ENCODE assay signal across 39 cellular contexts in the genomic region with DNA sequence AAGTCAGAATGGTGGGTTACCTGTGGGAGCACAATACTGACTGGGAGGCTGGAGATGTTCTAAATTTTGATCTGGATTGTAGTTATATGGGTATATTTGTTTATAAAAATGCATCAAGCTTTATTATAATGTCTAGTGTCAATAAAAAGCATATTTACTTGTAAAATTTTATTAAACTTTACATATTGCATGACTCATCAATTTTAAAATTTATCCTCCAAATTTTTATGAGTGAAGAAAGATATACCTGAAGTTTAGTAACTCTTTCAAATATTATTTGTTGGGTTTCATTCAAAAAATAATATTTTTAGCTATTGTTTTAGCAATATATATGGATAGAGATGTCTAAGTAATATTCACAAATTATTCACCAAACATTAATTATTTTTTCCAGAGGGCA.
"Had no signal": no experiment of that assay in that cellular context is flagged by ENCODE, and none has a peak within 500 bp of the region (broad histone marks: within the 10 kb centered on the region; RNA-seq: fewer than 3 reads in every experiment).

No MANE protein-coding gene starts in this region.

- H3K27me3 ChIP-seq: adrenal gland, body of pancreas, brain microvascular endothelial cell, breast epithelium had no signal

- H3K36me3 Mint-ChIP-seq: activated CD4-positive, alpha-beta memory T cell treated with anti-CD3 and anti-CD28 coated beads for 36 hours; activated naive CD4-positive, alpha-beta T cell treated with anti-CD3 and anti-CD28 coated beads, Interleukin-2, amount 50 U/mL, for 72 hours; activated naive CD8-positive, alpha-beta T cell treated with anti-CD3 and anti-CD28 coated beads for 36 hours had no signal

- H3K27ac ChIP-seq: adrenal gland, body of pancreas, brain microvascular endothelial cell, VCaP had no signal

- H3K4me3 Mint-ChIP-seq: activated B cell treated with CpG ODN at 0.5 μM for 24 hours; activated CD4-positive, alpha-beta memory T cell treated with anti-CD3 and anti-CD28 coated beads for 36 hours; activated CD4-positive, alpha-beta T cell treated with anti-CD3 and anti-CD28 coated beads, Interleukin-2, amount 10 ng/mL, durations not matched to agents 24 days and 14 days; activated CD8-positive, alpha-beta T cell treated with anti-CD3 and anti-CD28 coated beads for 36 hours; activated naive CD4-positive, alpha-beta T cell treated with anti-CD3 and anti-CD28 coated beads for 36 hours; activated naive CD8-positive, alpha-beta T cell treated with anti-CD3 and anti-CD28 coated beads for 36 hours; activated T-cell treated with anti-CD3 and anti-CD28 coated beads, Interleukin-2, amount 50 U/mL, for 4 hours; activated T-cell treated with anti-CD3 and anti-CD28 coated beads, Interleukin-2, amount 50 U/mL, for 72 hours; activated T-helper 1 cell treated with anti-CD3 and anti-CD28 coated beads, Interleukin-12 subunit alpha, Interleukin-12 subunit beta, Interleukin-2, Interleukin-4 antibody, amounts not matched to agents 30 ng/mL and 10 ng/mL and 1 ng/mL, durations not matched to agents 14 hours and 24 hours and 36 hours; activated T-helper 17 cell treated with anti-CD3 and anti-CD28 coated beads, Interleukin-2, amount 50 U/mL, for 72 hours; central memory CD8-positive, alpha-beta T cell; T-helper 1 cell treated with Interleukin-12 subunit alpha and Interleukin-12 subunit beta and Interleukin-4 antibody, amounts not matched to agents 30 μg/mL and 1 μg/mL, for 36 hours; T-helper 2 cell treated with Interferon-gamma antibody and Interleukin-4, amounts not matched to agents 5 μg/mL and 100 μg/mL, for 36 hours had no signal

- ATAC-seq: activated CD8-positive, alpha-beta T cell treated with anti-CD3 and anti-CD28 coated beads for 36 hours; activated naive CD4-positive, alpha-beta T cell treated with anti-CD3 and anti-CD28 coated beads, Interleukin-2, amount 50 U/mL, for 72 hours; activated T-cell treated with anti-CD3 and anti-CD28 coated beads, Interleukin-2, amount 50 U/mL, for 4 hours; activated T-cell treated with anti-CD3 and anti-CD28 coated beads, Interleukin-2, amount 50 U/mL, for 72 hours; activated T-helper 17 cell treated with anti-CD3 and anti-CD28 coated beads, Interleukin-2, amount 50 U/mL, for 72 hours; body of pancreas had no signal

- DNase-seq: activated B cell treated with CpG ODN at 0.5 μM for 24 hours; activated CD4-positive, alpha-beta memory T cell treated with anti-CD3 and anti-CD28 coated beads for 36 hours; activated CD4-positive, alpha-beta T cell treated with anti-CD3 and anti-CD28 coated beads for 4 hours; activated CD4-positive, alpha-beta T cell treated with anti-CD3 and anti-CD28 coated beads, Interleukin-2, amount 10 ng/mL, durations not matched to agents 24 days and 14 days; activated CD4-positive, alpha-beta T cell treated with anti-CD3 and anti-CD28 coated beads, Interleukin-2, amount 50 U/mL, for 1 hour; activated CD4-positive, alpha-beta T cell treated with anti-CD3 and anti-CD28 coated beads, Interleukin-2, amount 50 U/mL, for 4 hours; activated CD4-positive, CD25-positive, alpha-beta regulatory T cell treated with anti-CD3 and anti-CD28 coated beads, Interleukin-2, amount 50 U/mL, for 72 hours; activated CD8-positive, alpha-beta memory T cell treated with anti-CD3 and anti-CD28 coated beads, Interleukin-2, amount 50 U/mL, for 4 hours; activated CD8-positive, alpha-beta T cell treated with anti-CD3 and anti-CD28 coated beads for 36 hours; activated effector memory CD4-positive, alpha-beta T cell treated with anti-CD3 and anti-CD28 coated beads, Interleukin-2, amount 50 U/mL, for 16 hours; activated gamma-delta T cell treated with Interleukin-2 at 50 U/mL for 16 hours; activated naive CD4-positive, alpha-beta T cell; activated naive CD4-positive, alpha-beta T cell treated with anti-CD3 and anti-CD28 coated beads for 36 hours; activated naive CD4-positive, alpha-beta T cell treated with anti-CD3 and anti-CD28 coated beads, Interleukin-2, amount 50 U/mL, for 16 hours; activated naive CD8-positive, alpha-beta T cell treated with anti-CD3 and anti-CD28 coated beads for 36 hours; activated T-cell treated with anti-CD3 and anti-CD28 coated beads for 4 hours; activated T-cell treated with anti-CD3 and anti-CD28 coated beads, Interleukin-2, amount 50 U/mL, for 1 hour; activated T-cell treated with anti-CD3 and anti-CD28 coated beads, Interleukin-2, amount 50 U/mL, for 4 hours; activated T-cell treated with anti-CD3 and anti-CD28 coated beads, Interleukin-2, amount 50 U/mL, for 72 hours; adrenal gland; amniotic stem cell; aorta; body of pancreas; brain microvascular endothelial cell; caudate nucleus; cerebellar nuclear complex; T-helper 1 cell; T-helper 2 cell; T-helper 9 cell had no signal

- H3K27ac Mint-ChIP-seq: activated B cell treated with CpG ODN at 0.5 μM for 24 hours; activated CD4-positive, alpha-beta memory T cell treated with anti-CD3 and anti-CD28 coated beads for 36 hours; activated CD4-positive, alpha-beta T cell treated with anti-CD3 and anti-CD28 coated beads, Interleukin-2, amount 10 ng/mL, durations not matched to agents 24 days and 14 days; activated CD8-positive, alpha-beta T cell treated with anti-CD3 and anti-CD28 coated beads for 36 hours; activated naive CD4-positive, alpha-beta T cell treated with anti-CD3 and anti-CD28 coated beads for 36 hours; activated naive CD4-positive, alpha-beta T cell treated with anti-CD3 and anti-CD28 coated beads, Interleukin-2, amount 50 U/mL, for 72 hours; activated naive CD8-positive, alpha-beta T cell treated with anti-CD3 and anti-CD28 coated beads for 36 hours; activated T-cell treated with anti-CD3 and anti-CD28 coated beads, Interleukin-2, amount 50 U/mL, for 72 hours; activated T-helper 1 cell treated with anti-CD3 and anti-CD28 coated beads, Interleukin-12 subunit alpha, Interleukin-12 subunit beta, Interleukin-2, Interleukin-4 antibody, amounts not matched to agents 30 ng/mL and 10 ng/mL and 1 ng/mL, durations not matched to agents 14 hours and 24 hours and 36 hours; activated T-helper 17 cell treated with anti-CD3 and anti-CD28 coated beads, Interleukin-2, amount 50 U/mL, for 72 hours; T-helper 1 cell treated with Interleukin-12 subunit alpha and Interleukin-12 subunit beta and Interleukin-4 antibody, amounts not matched to agents 30 μg/mL and 1 μg/mL, for 36 hours; T-helper 2 cell treated with Interferon-gamma antibody and Interleukin-4, amounts not matched to agents 5 μg/mL and 100 μg/mL, for 36 hours had no signal

- H3K36me3 ChIP-seq: adrenal gland, brain microvascular endothelial cell, breast epithelium had no signal

- H3K4me1 Mint-ChIP-seq: activated B cell treated with CpG ODN at 0.5 μM for 24 hours; activated CD4-positive, alpha-beta T cell treated with anti-CD3 and anti-CD28 coated beads, Interleukin-2, amount 10 ng/mL, durations not matched to agents 24 days and 14 days; activated T-helper 17 cell treated with anti-CD3 and anti-CD28 coated beads, Interleukin-2, amount 50 U/mL, for 72 hours; central memory CD8-positive, alpha-beta T cell had no signal

- FAIRE-seq: astrocyte, TTC549 had no signal

- H3K4me1 ChIP-seq: adrenal gland, body of pancreas, breast epithelium had no signal

- H3K4me3 ChIP-seq: adrenal gland, body of pancreas, breast epithelium had no signal

- H3K9me3 ChIP-seq: adrenal gland, body of pancreas, breast epithelium had no signal

- H3K9me3 Mint-ChIP-seq: activated B cell treated with CpG ODN at 0.5 μM for 24 hours; activated CD4-positive, alpha-beta memory T cell treated with anti-CD3 and anti-CD28 coated beads for 36 hours; activated CD4-positive, alpha-beta T cell treated with anti-CD3 and anti-CD28 coated beads, Interleukin-2, amount 10 ng/mL, durations not matched to agents 24 days and 14 days; activated CD8-positive, alpha-beta T cell treated with anti-CD3 and anti-CD28 coated beads for 36 hours; activated naive CD4-positive, alpha-beta T cell treated with anti-CD3 and anti-CD28 coated beads for 36 hours; activated naive CD4-positive, alpha-beta T cell treated with anti-CD3 and anti-CD28 coated beads, Interleukin-2, amount 50 U/mL, for 72 hours; activated T-cell treated with anti-CD3 and anti-CD28 coated beads, Interleukin-2, amount 50 U/mL, for 4 hours; activated T-helper 1 cell treated with anti-CD3 and anti-CD28 coated beads, Interleukin-12 subunit alpha, Interleukin-12 subunit beta, Interleukin-2, Interleukin-4 antibody, amounts not matched to agents 30 ng/mL and 10 ng/mL and 1 ng/mL, durations not matched to agents 14 hours and 24 hours and 36 hours; activated T-helper 17 cell treated with anti-CD3 and anti-CD28 coated beads, Interleukin-2, amount 50 U/mL, for 72 hours; central memory CD8-positive, alpha-beta T cell; T-helper 1 cell treated with Interleukin-12 subunit alpha and Interleukin-12 subunit beta and Interleukin-4 antibody, amounts not matched to agents 30 μg/mL and 1 μg/mL, for 36 hours; T-helper 2 cell treated with Interferon-gamma antibody and Interleukin-4, amounts not matched to agents 5 μg/mL and 100 μg/mL, for 36 hours had no signal
